In genomic region chr13:60162096-60162495, GRCh38 we compare ENCODE assay signal across 13 cellular contexts. TPM values are rescaled to one million over a fixed set of nuclear protein-coding genes. Genes with fewer than 3 reads are reported as not detected.
DNase-seq lines count a peak whose midpoint lies in the region; ATAC-seq, FAIRE-seq and TF ChIP-seq lines count a peak whose summit lies in the region.
"Had no signal": no experiment of that assay in that cellular context is flagged by ENCODE, and none has a peak within 500 bp of the region (broad histone marks: within the 10 kb centered on the region; RNA-seq: fewer than 3 reads in every experiment).

No MANE protein-coding gene starts in this region.

- H3K4me1 Mint-ChIP-seq in type B pancreatic cell (ENCODE audit: unreplicated experiment): peaks cover 31% of the 10 kb centered on the region

- no peaks in the 10 kb centered on the region for H3K9me3 ChIP-seq in HepG2 (ENCODE audit: low read length)
- H3K9me3 ChIP-seq in right lobe of liver: no peaks in the 10 kb centered on the region
- no peaks in the 10 kb centered on the region for H3K9me3 ChIP-seq in PC-3 (ENCODE audit: low read length)
- H3K9me3 ChIP-seq: esophagus squamous epithelium, suprapubic skin had no signal

- no peaks in the 10 kb centered on the region for H4K20me1 ChIP-seq in HepG2 (ENCODE audit: insufficient read depth, low read length)
- no peaks in the 10 kb centered on the region for H4K20me1 ChIP-seq in PC-3 (ENCODE audit: low read length)

- in situ Hi-C loops in HepG2 (cut with HindIII; ENCODE audit: extremely low pct_ligation_motif_present, low pct_unique_long_range_greater_than_20kb): loop anchor here (5.0 kb wide), 1 partner anchor 235 kb away; the partner anchor contains the start of gene TDRD3

- H3K27ac ChIP-seq in HepG2 (ENCODE audit: extremely low read length, insufficient read depth, low read length) (no peak overlapping the region), right lobe of liver (no peak overlapping the region), PC-3 (ENCODE audit: low read length) (no peak overlapping the region)
- H3K27ac ChIP-seq: esophagus squamous epithelium, suprapubic skin had no signal

- H3K4me2 ChIP-seq in HepG2 (ENCODE audit: low read depth, low read length): peak overlapping the region; percentile 74
- H3K4me2 ChIP-seq in PC-3 (ENCODE audit: low read length): peak overlapping the region; percentile 95

- no peak for TF ChIP-seq EP300 in HepG2 (IDR thresholded peaks at IDR 0.05; ENCODE audit: low read depth in 2 of 2, low read length in 2 of 2)
- no peak for TF ChIP-seq EP300 in HepG2 (CRISPR knock-in tag; IDR thresholded peaks at IDR 0.05; ENCODE audit: borderline replicate concordance)

- H3K9ac ChIP-seq in HepG2 (ENCODE audit: insufficient read depth, low read depth, low read length) (no peak overlapping the region), PC-3 (ENCODE audit: low read length) (no peak overlapping the region)

- TF ChIP-seq RAD21 in HepG2 (CRISPR knock-in tag; IDR thresholded peaks at IDR 0.05): no peak

- TF ChIP-seq CTCF in HepG2 (CRISPR knock-in tag; IDR thresholded peaks at IDR 0.05): no peak
- no peak for TF ChIP-seq CTCF in right lobe of liver (IDR thresholded peaks at IDR 0.05)
- TF ChIP-seq CTCF in PC-3 (conservative IDR thresholded peaks at IDR 0.05; ENCODE audit: low read depth, low read length): no peak
- no peak for TF ChIP-seq CTCF in epithelial cell of esophagus (IDR thresholded peaks at IDR 0.05; ENCODE audit: insufficient read depth, low read depth, low read length, missing control alignments)
- no peak for TF ChIP-seq CTCF in type B pancreatic cell (conservative IDR thresholded peaks at IDR 0.05)
- no peak for TF ChIP-seq CTCF in foreskin fibroblast (IDR thresholded peaks at IDR 0.05; ENCODE audit: low read depth, low read length)

- H3K36me3 ChIP-seq in HepG2 (replicated peaks in 1 of 2; ENCODE audit: control insufficient read depth in 1 of 2, insufficient read depth in 2 of 2, low read length in 2 of 2) (no peaks in the 10 kb centered on the region), right lobe of liver (no peaks in the 10 kb centered on the region), PC-3 (ENCODE audit: low read depth, low read length) (no peaks in the 10 kb centered on the region)
- H3K36me3 ChIP-seq: esophagus squamous epithelium, suprapubic skin had no signal

- DNase-seq in HepG2 (ENCODE audit: low spot score): no peak
- no peak for DNase-seq in right lobe of liver
- no peak for DNase-seq in PC-3
- peak; percentile 21 for DNase-seq in epithelial cell of esophagus (ENCODE audit: low read depth)
- no peak for DNase-seq in type B pancreatic cell (ENCODE audit: extremely low spot score, unreplicated experiment)
- DNase-seq in putamen (ENCODE audit: low spot score): no peak
- no peak for DNase-seq in foreskin fibroblast
- DNase-seq: esophagus squamous epithelium, midbrain, NCI-H446 had no signal

- H3K27me3 ChIP-seq in HepG2 (ENCODE audit: control insufficient read depth in 1 of 2, insufficient read depth in 2 of 2, low read length in 2 of 2) (no peaks in the 10 kb centered on the region; a peak in 1 of 5 replicates), right lobe of liver (no peaks in the 10 kb centered on the region), PC-3 (ENCODE audit: low read length) (no peaks in the 10 kb centered on the region)
- H3K27me3 ChIP-seq: esophagus squamous epithelium had no signal

- intact Hi-C loops in HepG2 (cut with micrococcal nuclease; ENCODE audit: unreplicated experiment) (loop anchor here (5.0 kb wide), 1 partner anchor 235 kb away; the partner anchor contains the start of gene TDRD3), right lobe of liver (cut with DNase I) (no loop called here), PC-3 (cut with micrococcal nuclease) (no loop called here)

- no peak for ATAC-seq in HepG2
- ATAC-seq in right lobe of liver: no peak
- no peak for ATAC-seq in PC-3
- ATAC-seq in GM21528 (IDR thresholded peaks at IDR 0.05; ENCODE audit: low FRiP score, unreplicated experiment): no peak

- peaks cover 11% of the 10 kb centered on the region for H3K9me3 Mint-ChIP-seq in type B pancreatic cell

- H3K4me1 ChIP-seq in HepG2 (ENCODE audit: insufficient read depth, low read length) (peaks cover 32% of the 10 kb centered on the region), right lobe of liver (peaks cover 0 to 6% (median 3%) of the 10 kb centered on the region in 4 donors), PC-3 (ENCODE audit: insufficient read depth, low read length) (peaks cover 18% of the 10 kb centered on the region)

- H3K36me3 Mint-ChIP-seq in type B pancreatic cell: peaks cover 19% of the 10 kb centered on the region

- peak overlapping the region in 1 of 3 experiments; percentile 92; a peak in 1 of 6 replicates for H3K4me3 ChIP-seq in HepG2 (replicated peaks in 1 of 3; ENCODE audit: insufficient read depth in 1 of 3, low read depth in 2 of 3, low read length in 3 of 3)
- no peak overlapping the region for H3K4me3 ChIP-seq in right lobe of liver
- H3K4me3 ChIP-seq in PC-3 (ENCODE audit: low read length): peak overlapping the region; percentile 97
- no peak overlapping the region for H3K4me3 ChIP-seq in epithelial cell of esophagus (ENCODE audit: low read length)
- H3K4me3 ChIP-seq in foreskin fibroblast (ENCODE audit: low read depth in 1 of 2, low read length in 2 of 2): no peak overlapping the region
- H3K4me3 ChIP-seq: suprapubic skin had no signal

- TF ChIP-seq POLR2A in HepG2 (IDR thresholded peaks at IDR 0.05; ENCODE audit: insufficient read depth in 1 of 2, low read depth in 2 of 2, low read length in 2 of 2) (no peak), right lobe of liver (IDR thresholded peaks at IDR 0.05) (no peak)

- BruUV-seq in HepG2 (replicated peaks; lab: Mats Ljungman, UMichigan) (no TSS peak), PC-3 (replicated peaks; lab: Mats Ljungman, UMichigan) (no TSS peak)

- no peaks in the 10 kb centered on the region for H3F3A ChIP-seq in PC-3 (ENCODE audit: low read length, unreplicated experiment)

- H3K79me2 ChIP-seq in HepG2 (ENCODE audit: insufficient read depth, low read length) (peaks cover 29% of the 10 kb centered on the region), PC-3 (ENCODE audit: low read length) (peaks cover 69% of the 10 kb centered on the region)

- peak overlapping the region; percentile 63 for H3K4me3 Mint-ChIP-seq in type B pancreatic cell
- H3K4me3 Mint-ChIP-seq: CD14-positive monocyte had no signal

- no peak overlapping the region for H3K27ac Mint-ChIP-seq in type B pancreatic cell
- H3K27ac Mint-ChIP-seq: CD14-positive monocyte had no signal

- no peak for FAIRE-seq in HepG2 (lab: Jason Lieb, UNC)

- no peaks in the 10 kb centered on the region for H3K9me2 ChIP-seq in PC-3 (replicated peaks; ENCODE audit: low read length)

- H3K27me3 Mint-ChIP-seq in type B pancreatic cell: no peaks in the 10 kb centered on the region

- POLR2A ChIA-PET in HepG2 (lab: Yijun Ruan, JAX): no interaction called here
- POLR2A ChIA-PET in PC-3 (lab: Charles Lee; ENCODE audit: unreplicated experiment): no interaction called here

- H2AFZ ChIP-seq in HepG2 (ENCODE audit: low read length): no peak overlapping the region
- H2AFZ ChIP-seq in PC-3 (ENCODE audit: low read length): no peak overlapping the region

- CTCF ChIA-PET in HepG2 (lab: Yijun Ruan, JAX; ENCODE audit: low intra/inter-chr PET ratio, low total read pairs) (no interaction called here), PC-3 (lab: Charles Lee) (no interaction called here)

TF ChIP-seq in HepG2, 621 proteins besides CTCF, POLR2A, EP300 and RAD21 (continues in another document):
- TF ChIP-seq ZBTB42 (CRISPR knock-in tag; IDR thresholded peaks at IDR 0.05) (no peak), TBX2 (CRISPR knock-in tag; IDR thresholded peaks at IDR 0.05; ENCODE audit: borderline replicate concordance) (no peak)

RNA-seq across cellular contexts. Expression of gene DIAPH3, which starts 1.6 kb away (rescaled TPM):
- total RNA-seq in HepG2 (2016; rRNA removed; fragmentation: Illumina TruSeq; extraction: Trizol): 9.3 and 10.1 TPM in 2 replicates
- total RNA-seq in HepG2 (2016; cell fraction: cytosol; rRNA removed; fragmentation: Illumina TruSeq; extraction: Trizol; ENCODE audit: low read depth): 4.9 and 5.1 TPM in 2 replicates
- total RNA-seq in HepG2 (2016; cell fraction: insoluble cytoplasmic fraction; rRNA removed; fragmentation: Illumina TruSeq; extraction: Trizol): 8.1 and 9.9 TPM in 2 replicates
- total RNA-seq in HepG2 (2016; cell fraction: membrane; rRNA removed; fragmentation: Illumina TruSeq; extraction: Trizol): 4.5 and 4.7 TPM in 2 replicates
- 23.4 and 24.9 TPM in 2 replicates for total RNA-seq in HepG2 (2016; cell fraction: nucleus; rRNA removed; fragmentation: Illumina TruSeq; extraction: Trizol)
- 1.9 and 4.0 TPM in 2 replicates for polyA plus RNA-seq in HepG2 (2011; rRNA removed)
- 1.8 and 2.1 TPM in 2 replicates for polyA plus RNA-seq in HepG2 (2011; cell fraction: cytosol; rRNA removed)
- 1.9 and 2.5 TPM in 2 replicates for polyA plus RNA-seq in HepG2 (2011; cell fraction: nucleus; rRNA removed)
- polyA plus RNA-seq in HepG2 (2012): 2.1 and 5.3 TPM in 2 replicates
- 0.70 and 0.77 TPM in 2 replicates for polyA plus RNA-seq in HepG2 (2016; cell fraction: cytosol; fragmentation: Illumina TruSeq; extraction: Trizol; ENCODE audit: low read depth)
- polyA plus RNA-seq in HepG2 (2016; cell fraction: insoluble cytoplasmic fraction; fragmentation: Illumina TruSeq; extraction: Trizol; ENCODE audit: low read depth): 11.9 and 13.0 TPM in 2 replicates
- 1.8 and 1.9 TPM in 2 replicates for polyA plus RNA-seq in HepG2 (2016; cell fraction: membrane; fragmentation: Illumina TruSeq; extraction: Trizol; ENCODE audit: low read depth)
- polyA plus RNA-seq in HepG2 (2016; cell fraction: nucleus; fragmentation: Illumina TruSeq; extraction: Trizol; ENCODE audit: insufficient read depth, low read depth): 7.8 and 9.6 TPM in 2 replicates
- 10.6 and 37.8 TPM in 2 replicates for polyA minus RNA-seq in HepG2 (2011; rRNA and poly(A)+ RNA removed; ENCODE audit: low replicate concordance)
- polyA minus RNA-seq in HepG2 (2011; cell fraction: cytosol; rRNA and poly(A)+ RNA removed): 6.7 and 7.4 TPM in 2 replicates
- polyA minus RNA-seq in HepG2 (2011; cell fraction: nucleus; rRNA and poly(A)+ RNA removed): 25.4 and 43.1 TPM in 2 replicates
- total RNA-seq in right lobe of liver: 1 to 10 TPM in 1 of 6 experiments, under 1 TPM in 4, not detected in 1; 0.10 to 1.6 (median 0.93) TPM
- total RNA-seq in PC-3 (2014; rRNA removed): 7.6 and 10.1 TPM in 2 replicates
- 8.6 and 16.9 TPM in 2 replicates for total RNA-seq in type B pancreatic cell (ENCODE audit: low replicate concordance)
